Comparison of ENCODE assay signal across 8 cellular contexts in the genomic region with DNA sequence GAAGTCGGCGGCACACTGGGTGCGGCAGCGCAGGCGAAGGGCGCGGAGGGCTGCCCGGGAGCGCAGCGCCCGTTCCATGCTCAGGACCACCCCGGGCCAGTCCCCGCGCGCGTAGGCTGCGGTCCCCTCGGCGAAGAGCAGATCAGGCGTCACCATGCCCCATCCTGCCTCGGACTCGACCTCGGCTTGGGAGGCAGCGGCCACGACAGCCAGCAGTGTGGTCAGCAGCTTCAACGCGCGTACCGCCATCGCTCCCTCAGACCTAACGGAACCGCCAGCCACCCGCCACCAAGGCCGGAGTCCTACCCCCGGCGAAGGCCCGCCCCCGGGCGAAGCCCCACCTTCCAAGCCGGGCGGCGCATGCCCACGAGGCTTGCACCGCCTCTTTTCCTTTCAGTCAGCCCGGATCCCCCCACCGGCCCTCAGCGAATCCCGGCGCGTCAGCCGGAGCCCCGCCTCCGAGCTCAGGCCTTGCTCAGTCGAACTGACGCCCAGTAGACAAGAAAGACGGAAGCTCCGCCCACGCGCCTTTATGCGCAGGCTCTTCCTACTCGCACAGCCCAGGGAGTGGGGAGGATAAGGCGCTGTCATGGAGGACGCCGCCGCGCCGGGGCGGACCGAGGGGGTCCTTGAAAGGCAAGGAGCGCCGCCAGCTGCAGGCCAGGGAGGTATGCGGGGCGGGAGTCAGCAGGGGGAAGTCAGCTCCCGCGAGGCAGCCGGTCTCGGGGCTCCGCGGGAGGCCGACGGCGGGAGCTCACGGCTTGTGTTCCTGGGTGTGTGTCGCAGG. TPM values are rescaled to one million over a fixed set of nuclear protein-coding genes. Genes with fewer than 3 reads are reported as not detected.
DNase-seq lines count a peak whose midpoint lies in the region; ATAC-seq lines count a peak whose summit lies in the region.

TSS of gene C1orf50 (plus strand) at position 527 of the 787 bp plus-strand sequence. CDS start at position 590, 63 bp downstream.
TSS of gene P3H1 (minus strand) at position 306 of the 787 bp plus-strand sequence. CDS start at position 249, 57 bp downstream.

- H3K9ac ChIP-seq in HUES48 (ENCODE audit: low read depth, low read length) (peak within 1 kb of the TSS; percentile 70), NT2/D1 (ENCODE audit: insufficient read length, low read depth) (peak within 1 kb of the TSS; percentile 99)

- in situ Hi-C loops in endometrial microvascular endothelial cells (cut with HindIII; ENCODE audit: inconsistent ontology term, low pct_unique_long_range_greater_than_20kb, low sequenced_read_pairs) = no loop called here

- peak within 1 kb of the TSS; percentile 88 for H3K4me3 ChIP-seq in HUES48 (ENCODE audit: low read depth, low read length)
- H3K4me3 ChIP-seq in NT2/D1 (ENCODE audit: insufficient read length, low read depth) = peak within 1 kb of the TSS; percentile 100

- H3K27me3 ChIP-seq in HUES48 (ENCODE audit: control insufficient read depth, insufficient read depth, low read length) (no peaks in the 10 kb centered on the region), NT2/D1 (ENCODE audit: insufficient read depth, insufficient read length) (no peaks in the 10 kb centered on the region)

- H3K36me3 ChIP-seq in HUES48 (ENCODE audit: control insufficient read depth, insufficient read depth, low read length) (peaks cover 6% of the 10 kb centered on the region; the same call in 1 of the 2 replicates), NT2/D1 (ENCODE audit: insufficient read depth, insufficient read length, low read length) (peaks cover 29% of the 10 kb centered on the region)

- H3K9me3 ChIP-seq in HUES48 (ENCODE audit: control insufficient read depth, insufficient read depth, low read length) = no peaks in the 10 kb centered on the region
- H3K9me3 ChIP-seq in NT2/D1 (ENCODE audit: insufficient read depth, low read length) = no peaks in the 10 kb centered on the region

- DNase-seq in D341Med (ENCODE audit: low spot score) (peak; percentile 94), NT2/D1 (ENCODE audit: low read depth, low spot score) (peak; percentile 100), mesenteric fat pad (ENCODE audit: low spot score) (peak; percentile 100)
- peak; percentile 99 for DNase-seq in activated CD8-positive, alpha-beta memory T cell treated with anti-CD3 and anti-CD28 coated beads, Interleukin-2, amount 50 U/mL, for 24 hours (ENCODE audit: extremely low read depth)
- DNase-seq in stimulated activated CD8-positive, alpha-beta memory T cell treated with anti-CD3 and anti-CD28 coated beads, Interleukin-15, amount 100 ng/mL, for 1 hour (ENCODE audit: low read depth) = peak; percentile 98

- peaks cover 15% of the 10 kb centered on the region; the same call in 1 of the 2 replicates for H3K4me1 ChIP-seq in HUES48 (ENCODE audit: control insufficient read depth, insufficient read depth, low read length)
- peaks cover 5% of the 10 kb centered on the region for H3K4me1 ChIP-seq in NT2/D1 (ENCODE audit: insufficient read depth, insufficient read length)

- ATAC-seq in GM21423 (IDR thresholded peaks at IDR 0.05; ENCODE audit: unreplicated experiment) = peak; percentile 88

- peak within 1 kb of the TSS; percentile 77 for H3K27ac ChIP-seq in HUES48 (ENCODE audit: low read depth, low read length)

RNA-seq across cellular contexts. Expression of gene C1orf50, which starts in this region (rescaled TPM):
- 10.1 TPM for total RNA-seq in endometrial microvascular endothelial cells (ENCODE audit: inconsistent ontology term)
- 4.3 TPM for total RNA-seq in mesenteric fat pad

RNA-seq across cellular contexts. Expression of gene P3H1, which starts in this region (rescaled TPM):
- 111 TPM for total RNA-seq in endometrial microvascular endothelial cells (ENCODE audit: inconsistent ontology term)
- total RNA-seq in mesenteric fat pad = 29.5 TPM

Comparison
In these comparisons a context has a peak if more than half of its experiments do, and no peak if none do; other contexts are left out.
1. Peak in every context shown above with its lines: DNase-seq, ATAC-seq, H3K4me3 ChIP-seq and H3K27ac ChIP-seq.